15 cellular contexts compared by ENCODE assay signal in the genomic region with DNA sequence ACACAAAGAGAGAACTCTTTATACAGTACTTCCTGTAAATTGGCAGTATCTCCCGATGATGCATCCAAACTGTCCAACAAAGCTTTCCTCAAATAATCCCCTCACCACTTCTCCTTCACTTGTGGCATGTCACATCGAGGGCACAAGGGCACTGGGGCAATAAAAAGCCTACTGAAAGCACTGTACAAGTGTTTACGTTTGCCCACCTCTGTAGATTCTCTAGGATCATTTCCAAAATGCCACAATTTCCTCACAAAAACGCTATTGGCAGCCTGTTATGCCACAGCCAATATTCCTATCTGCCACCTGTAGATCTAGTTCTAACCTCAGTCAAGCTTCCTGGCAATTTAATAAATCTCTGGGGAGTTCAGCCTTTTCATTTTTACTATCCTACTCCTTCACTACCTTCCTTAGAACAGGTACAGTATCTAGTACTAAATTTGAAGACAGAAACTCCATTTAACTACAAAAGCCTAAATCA. TPM values are rescaled to one million over a fixed set of nuclear protein-coding genes. Genes with fewer than 3 reads are reported as not detected.
DNase-seq lines count a peak whose midpoint lies in the region; ATAC-seq and TF ChIP-seq lines count a peak whose summit lies in the region.
"Had no signal": no experiment of that assay in that cellular context is flagged by ENCODE, and none has a peak within 500 bp of the region (broad histone marks: within the 10 kb centered on the region; RNA-seq: fewer than 3 reads in every experiment).

No MANE protein-coding gene starts in this region.

- H3K4me3 Mint-ChIP-seq in activated CD8-positive, alpha-beta T cell treated with anti-CD3 and anti-CD28 coated beads for 36 hours: no peak overlapping the region
- H3K4me3 Mint-ChIP-seq in activated CD8-positive, alpha-beta T cell treated with anti-CD3 and anti-CD28 coated beads, Interleukin-2, amount 10 ng/mL, durations not matched to agents 7 days and 5 days: no peak overlapping the region
- no peak overlapping the region for H3K4me3 Mint-ChIP-seq in CD4-positive, alpha-beta T cell
- H3K4me3 Mint-ChIP-seq in chondrocyte (ENCODE audit: unreplicated experiment): no peak overlapping the region
- no peak overlapping the region for H3K4me3 Mint-ChIP-seq in naive thymus-derived CD8-positive, alpha-beta T cell

- no peaks in the 10 kb centered on the region for H3K4me1 Mint-ChIP-seq in activated CD8-positive, alpha-beta T cell treated with anti-CD3 and anti-CD28 coated beads for 36 hours (ENCODE audit: low read depth)
- H3K4me1 Mint-ChIP-seq in activated CD8-positive, alpha-beta T cell treated with anti-CD3 and anti-CD28 coated beads, Interleukin-2, amount 10 ng/mL, durations not matched to agents 7 days and 5 days (ENCODE audit: low read depth): no peaks in the 10 kb centered on the region
- no peaks in the 10 kb centered on the region for H3K4me1 Mint-ChIP-seq in CD4-positive, alpha-beta T cell (ENCODE audit: low read depth)
- H3K4me1 Mint-ChIP-seq in chondrocyte (ENCODE audit: low read depth): peaks cover 25% of the 10 kb centered on the region
- peaks cover 0 to 7% (median under 1%) of the 10 kb centered on the region in 4 donors for H3K4me1 Mint-ChIP-seq in naive thymus-derived CD8-positive, alpha-beta T cell

- intact Hi-C loops in activated CD8-positive, alpha-beta T cell treated with anti-CD3 and anti-CD28 coated beads for 36 hours (cut with micrococcal nuclease): no loop called here
- intact Hi-C loops in CD4-positive, alpha-beta T cell (cut with DNase I, micrococcal nuclease): no loop called here

- POLR2A ChIA-PET in activated CD8-positive, alpha-beta T cell treated with anti-CD3 and anti-CD28 coated beads for 36 hours (lab: Charles Lee): no interaction called here
- POLR2A ChIA-PET in activated CD8-positive, alpha-beta T cell treated with anti-CD3 and anti-CD28 coated beads, Interleukin-2, amount 10 ng/mL, durations not matched to agents 7 days and 5 days (lab: Charles Lee): no interaction called here
- POLR2A ChIA-PET in CD4-positive, alpha-beta T cell (lab: Charles Lee): no interaction called here
- POLR2A ChIA-PET in naive thymus-derived CD8-positive, alpha-beta T cell (lab: Charles Lee): no interaction called here

- H3K27me3 Mint-ChIP-seq in activated CD8-positive, alpha-beta T cell treated with anti-CD3 and anti-CD28 coated beads for 36 hours: no peaks in the 10 kb centered on the region
- H3K27me3 Mint-ChIP-seq in activated CD8-positive, alpha-beta T cell treated with anti-CD3 and anti-CD28 coated beads, Interleukin-2, amount 10 ng/mL, durations not matched to agents 7 days and 5 days (ENCODE audit: low read depth): no peaks in the 10 kb centered on the region
- no peaks in the 10 kb centered on the region for H3K27me3 Mint-ChIP-seq in CD4-positive, alpha-beta T cell
- no peaks in the 10 kb centered on the region for H3K27me3 Mint-ChIP-seq in chondrocyte (ENCODE audit: low read depth)
- no peaks in the 10 kb centered on the region for H3K27me3 Mint-ChIP-seq in naive thymus-derived CD8-positive, alpha-beta T cell

- no peaks in the 10 kb centered on the region for H3K9me3 ChIP-seq in CD4-positive, alpha-beta T cell (ENCODE audit: control insufficient read depth, low read length)
- H3K9me3 ChIP-seq: HAP-1 had no signal

- no peaks in the 10 kb centered on the region for H3K27me3 ChIP-seq in CD4-positive, alpha-beta T cell (ENCODE audit: control insufficient read depth, insufficient read depth, low read length)

- no peak for DNase-seq in activated CD8-positive, alpha-beta T cell treated with anti-CD3 and anti-CD28 coated beads for 36 hours
- no peak for DNase-seq in activated CD8-positive, alpha-beta T cell treated with anti-CD3 and anti-CD28 coated beads, Interleukin-2, amount 10 ng/mL, durations not matched to agents 7 days and 5 days
- DNase-seq in CD4-positive, alpha-beta T cell: no peak
- DNase-seq in chondrocyte (ENCODE audit: low spot score): no peak
- DNase-seq in naive thymus-derived CD8-positive, alpha-beta T cell: no peak
- DNase-seq in NCI-H82 (lab: John Stamatoyannopoulos, UW): no peak
- DNase-seq in activated naive CD4-positive, alpha-beta T cell treated with anti-CD3 and anti-CD28 coated beads, Interleukin-2, amount 50 U/mL, for 16 hours: no peak
- DNase-seq: 8988T, C1 segment of cervical spinal cord, Kasumi-1, NCI-H1417, NCI-H2029, NCI-H2171 treated with DMSO at 0.1 percent for 48 hours had no signal

- no peaks in the 10 kb centered on the region for H3K9me3 Mint-ChIP-seq in activated CD8-positive, alpha-beta T cell treated with anti-CD3 and anti-CD28 coated beads for 36 hours
- no peaks in the 10 kb centered on the region for H3K9me3 Mint-ChIP-seq in activated CD8-positive, alpha-beta T cell treated with anti-CD3 and anti-CD28 coated beads, Interleukin-2, amount 10 ng/mL, durations not matched to agents 7 days and 5 days (ENCODE audit: insufficient read depth)
- H3K9me3 Mint-ChIP-seq in CD4-positive, alpha-beta T cell: no peaks in the 10 kb centered on the region
- no peaks in the 10 kb centered on the region for H3K9me3 Mint-ChIP-seq in chondrocyte (ENCODE audit: low read depth)
- no peaks in the 10 kb centered on the region for H3K9me3 Mint-ChIP-seq in naive thymus-derived CD8-positive, alpha-beta T cell

- peaks cover 16% of the 10 kb centered on the region for H3K36me3 Mint-ChIP-seq in activated CD8-positive, alpha-beta T cell treated with anti-CD3 and anti-CD28 coated beads for 36 hours (ENCODE audit: low read depth)
- peaks cover 51% of the 10 kb centered on the region for H3K36me3 Mint-ChIP-seq in activated CD8-positive, alpha-beta T cell treated with anti-CD3 and anti-CD28 coated beads, Interleukin-2, amount 10 ng/mL, durations not matched to agents 7 days and 5 days (ENCODE audit: low read depth)
- peaks cover 68% of the 10 kb centered on the region for H3K36me3 Mint-ChIP-seq in CD4-positive, alpha-beta T cell (ENCODE audit: low read depth)
- peaks cover 15% of the 10 kb centered on the region for H3K36me3 Mint-ChIP-seq in chondrocyte (ENCODE audit: low read depth)
- H3K36me3 Mint-ChIP-seq in naive thymus-derived CD8-positive, alpha-beta T cell: peaks cover 0 to 74% (median 9%) of the 10 kb centered on the region in 3 donors

- no peak overlapping the region for H3K27ac ChIP-seq in CD4-positive, alpha-beta T cell (ENCODE audit: low read depth, low read length)

- H3K27ac Mint-ChIP-seq in activated CD8-positive, alpha-beta T cell treated with anti-CD3 and anti-CD28 coated beads for 36 hours: peak overlapping the region; percentile 21
- H3K27ac Mint-ChIP-seq in activated CD8-positive, alpha-beta T cell treated with anti-CD3 and anti-CD28 coated beads, Interleukin-2, amount 10 ng/mL, durations not matched to agents 7 days and 5 days: no peak overlapping the region
- peak overlapping the region; percentile 12 for H3K27ac Mint-ChIP-seq in CD4-positive, alpha-beta T cell
- peak overlapping the region; percentile 2 for H3K27ac Mint-ChIP-seq in chondrocyte (ENCODE audit: unreplicated experiment)
- peak overlapping the region in 6 of 10 donors; percentile 10 to 53 (median 26) for H3K27ac Mint-ChIP-seq in naive thymus-derived CD8-positive, alpha-beta T cell

- CTCF ChIA-PET in activated CD8-positive, alpha-beta T cell treated with anti-CD3 and anti-CD28 coated beads for 36 hours (lab: Charles Lee): no interaction called here
- CTCF ChIA-PET in activated CD8-positive, alpha-beta T cell treated with anti-CD3 and anti-CD28 coated beads, Interleukin-2, amount 10 ng/mL, durations not matched to agents 7 days and 5 days (lab: Charles Lee): no interaction called here
- CTCF ChIA-PET in CD4-positive, alpha-beta T cell (lab: Charles Lee): no interaction called here

- ATAC-seq in activated CD8-positive, alpha-beta T cell treated with anti-CD3 and anti-CD28 coated beads for 36 hours: no peak
- ATAC-seq in activated CD8-positive, alpha-beta T cell treated with anti-CD3 and anti-CD28 coated beads, Interleukin-2, amount 10 ng/mL, durations not matched to agents 7 days and 5 days: no peak
- no peak for ATAC-seq in CD4-positive, alpha-beta T cell (ENCODE audit: poor library complexity)
- no peak for ATAC-seq in naive thymus-derived CD8-positive, alpha-beta T cell
- ATAC-seq in GM21390 (IDR thresholded peaks at IDR 0.05; ENCODE audit: unreplicated experiment): no peak

- TF ChIP-seq CTCF in activated CD8-positive, alpha-beta T cell treated with anti-CD3 and anti-CD28 coated beads for 36 hours (IDR thresholded peaks at IDR 0.05): no peak
- TF ChIP-seq CTCF in CD4-positive, alpha-beta T cell (IDR thresholded peaks at IDR 0.05): no peak
- TF ChIP-seq CTCF in chondrocyte (IDR thresholded peaks at IDR 0.05): no peak

RNA-seq across cellular contexts. Expression of gene HNRNPR, which starts 39.9 kb away (rescaled TPM):
- total RNA-seq in activated CD8-positive, alpha-beta T cell treated with anti-CD3 and anti-CD28 coated beads for 36 hours: 100 to 1,000 TPM; 190 to 203 TPM
- total RNA-seq in activated CD8-positive, alpha-beta T cell treated with anti-CD3 and anti-CD28 coated beads, Interleukin-2, amount 10 ng/mL, durations not matched to agents 7 days and 5 days: 100 to 1,000 TPM; 217 to 231 TPM
- 10 to 100 TPM; 92.0 to 93.3 TPM for total RNA-seq in CD4-positive, alpha-beta T cell
- total RNA-seq in chondrocyte: 91.0 to 151 TPM (median 91.3 TPM) in 3 replicates
- total RNA-seq in naive thymus-derived CD8-positive, alpha-beta T cell: 100 to 1,000 TPM; 115 to 120 TPM
- 100 to 1,000 TPM; 182 to 193 (median 184) TPM for polyA plus RNA-seq in naive thymus-derived CD8-positive, alpha-beta T cell
